In the genomic region with DNA sequence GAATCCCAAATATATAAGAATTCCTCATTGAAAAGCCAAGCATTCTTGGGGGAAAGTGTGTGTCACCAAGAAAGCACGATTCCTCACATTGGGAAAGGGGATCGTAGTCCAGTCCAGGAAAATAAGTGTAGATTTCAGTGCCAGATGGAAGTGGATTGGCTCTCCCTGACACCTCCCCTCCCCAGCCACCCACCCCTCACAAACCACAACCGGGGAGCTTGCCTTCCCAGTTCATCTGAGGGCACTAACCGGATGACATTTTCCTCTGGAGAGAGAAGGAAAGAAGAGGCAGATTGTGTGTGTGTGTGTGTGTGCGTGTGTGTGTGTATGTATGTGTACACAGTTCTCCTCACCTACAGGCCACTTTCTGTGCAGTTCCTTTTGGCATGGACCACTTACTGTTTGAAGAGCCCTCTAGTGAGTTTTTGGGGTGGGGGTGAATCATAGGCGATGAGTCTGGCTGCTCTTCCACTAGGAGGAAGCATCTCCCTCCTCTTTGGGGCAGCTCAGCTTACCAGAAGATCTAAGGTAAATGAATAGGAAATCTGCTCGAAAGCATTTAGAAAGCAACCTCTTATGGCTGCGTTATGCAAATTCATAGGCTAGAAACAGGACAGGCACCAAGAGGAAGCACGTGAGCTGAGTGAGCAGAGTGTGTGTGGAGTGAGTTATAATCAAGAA, we compare ENCODE assay signal across 8 cellular contexts. TPM values are rescaled to one million over a fixed set of nuclear protein-coding genes. Genes with fewer than 3 reads are reported as not detected.
DNase-seq lines count a peak whose midpoint lies in the region; ATAC-seq, FAIRE-seq and TF ChIP-seq lines count a peak whose summit lies in the region.

No MANE protein-coding gene starts in this region.

- no peak overlapping the region for H3K4me3 ChIP-seq in right lobe of liver

- H3K4me1 ChIP-seq in right lobe of liver, result peaks cover 0 to 16% (median 2%) of the 10 kb centered on the region in 4 donors

- WGBS in right lobe of liver (ENCODE audit: insufficient coverage, low coverage, low lambda C conversion rate, missing lambda C conversion rate), result 32% methylated on average over 8 of the region's 9 CpGs

- no peak for TF ChIP-seq CTCF in right lobe of liver (IDR thresholded peaks at IDR 0.05)

- H3K27ac ChIP-seq in right lobe of liver, result no peak overlapping the region

- ATAC-seq in GM18502 (IDR thresholded peaks at IDR 0.05; ENCODE audit: poor library complexity, unreplicated experiment), result peak; percentile 81
- ATAC-seq in HG02610 (IDR thresholded peaks at IDR 0.05; ENCODE audit: unreplicated experiment), result peak; percentile 63
- peak; percentile 23 to 43 (median 32) for ATAC-seq in right lobe of liver

- intact Hi-C loops in right lobe of liver (cut with DNase I), result no loop called here

- no peaks in the 10 kb centered on the region for H3K36me3 ChIP-seq in right lobe of liver

- no peaks in the 10 kb centered on the region for H3K27me3 ChIP-seq in right lobe of liver

- in situ Hi-C loops in KBM-7 (cut with MboI; ENCODE audit: low pct_unique_long_range_greater_than_20kb, low sequenced_read_pairs), result no loop called here

- no peaks in the 10 kb centered on the region for H3K9me3 ChIP-seq in right lobe of liver

- no peak for FAIRE-seq in GM12892 (lab: Jason Lieb, UNC)

- TF ChIP-seq POLR2A in right lobe of liver (IDR thresholded peaks at IDR 0.05) (no peak), GM12892 (IDR thresholded peaks at IDR 0.05; ENCODE audit: low read depth, low read length) (no peak)

- DNase-seq in NCI-H526 treated with DMSO at 0.1 percent for 48 hours (lab: John Stamatoyannopoulos, UW) (peak; percentile 81), right lobe of liver (no peak), NOMO-1 (lab: John Stamatoyannopoulos, UW; ENCODE audit: unreplicated experiment in 2 of 2) (no peak), GM12892 (ENCODE audit: insufficient read length) (no peak), KBM-7 (no peak), Kasumi-1 (lab: John Stamatoyannopoulos, UW) (no peak)

RNA-seq across cellular contexts. Expression of gene DAAM2, which starts 20.8 kb away (rescaled TPM):
- total RNA-seq in right lobe of liver, result 1 to 10 TPM; 1.6 to 9.8 (median 4.7) TPM
- 0.11 TPM for polyA plus RNA-seq in GM12892 (2012; ENCODE audit: missing spikeins)
